Comparison of ENCODE assay signal across 8 cellular contexts in the genomic region with DNA sequence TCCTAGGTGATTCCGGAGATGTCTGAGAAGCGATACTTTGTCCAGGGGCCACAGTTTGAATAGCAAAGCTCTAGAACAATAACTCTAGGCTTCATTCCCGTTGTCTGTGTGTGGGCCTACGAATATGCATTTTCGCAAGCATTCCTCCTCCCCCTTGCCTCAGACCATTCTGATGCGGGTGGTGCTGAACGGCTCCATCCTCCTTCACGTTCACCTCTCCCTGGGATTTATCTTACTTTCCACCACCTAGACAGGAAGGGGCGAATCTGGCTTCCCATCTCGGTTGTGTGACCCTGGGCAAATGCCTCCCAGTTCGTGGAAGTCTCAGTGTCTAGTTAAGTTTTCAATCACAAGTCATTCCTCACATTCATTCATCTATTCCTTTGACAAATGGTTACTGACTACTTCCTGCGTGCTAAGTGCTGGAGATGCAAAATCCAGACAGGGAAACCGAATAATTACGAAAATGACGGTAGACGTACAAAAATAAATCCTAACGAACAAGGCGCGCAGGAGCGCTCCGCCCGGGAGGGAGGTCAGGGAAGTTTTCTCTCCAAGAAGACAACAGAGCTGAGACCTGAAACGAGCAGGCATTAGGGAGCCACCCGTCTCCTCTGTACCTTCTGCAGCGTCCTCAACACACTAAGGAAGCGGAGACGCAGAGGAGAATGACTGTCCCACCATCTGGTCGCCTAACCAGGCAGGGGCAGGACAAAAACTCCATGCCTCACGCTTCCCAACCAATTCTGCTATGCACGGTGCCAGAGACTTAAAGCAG. TPM values are rescaled to one million over a fixed set of nuclear protein-coding genes. Genes with fewer than 3 reads are reported as not detected.
DNase-seq lines count a peak whose midpoint lies in the region; ATAC-seq and TF ChIP-seq lines count a peak whose summit lies in the region.

No MANE protein-coding gene starts in this region.

- CTCF ChIA-PET in IMR-90 (lab: Yijun Ruan, JAX): interaction anchor here (0.6 kb wide), 1 partner anchor 1517 kb away, joined by 3 read pairs; no protein-coding TSS in a partner anchor

- H3K27ac Mint-ChIP-seq in brain: peak overlapping the region; percentile 75 to 94 (median 93)

- H3K4me2 ChIP-seq in DOHH2 (ENCODE audit: low read length): peak overlapping the region; percentile 88
- peak overlapping the region; percentile 80 for H3K4me2 ChIP-seq in IMR-90 (ENCODE audit: low read depth, low read length)

- no peak for TF ChIP-seq CTCF in DOHH2 (IDR thresholded peaks at IDR 0.05; ENCODE audit: low read depth, low read length, poor library complexity, severe bottlenecking)
- TF ChIP-seq CTCF in IMR-90 (conservative IDR thresholded peaks at IDR 0.05; ENCODE audit: low read depth, low read length): no peak
- TF ChIP-seq CTCF in brain (conservative IDR thresholded peaks at IDR 0.05): no peak
- TF ChIP-seq CTCF in lung (IDR thresholded peaks at IDR 0.05; ENCODE audit: control extremely low read depth, extremely low read depth): no peak

- no peak overlapping the region for H3K56ac ChIP-seq in IMR-90 (ENCODE audit: extremely low read depth, insufficient read depth, low read length)

- in situ Hi-C loops in IMR-90 (cut with MboI; ENCODE audit: low sequenced_read_pairs) (loop anchor here (25.0 kb wide), 1 partner anchor 1526 kb away; a partner anchor contains a TSS), G401 (cut with HindIII; ENCODE audit: low sequenced_read_pairs) (no loop called here)

- H3K27me3 ChIP-seq in DOHH2 (ENCODE audit: control insufficient read depth, low read length) (no peaks in the 10 kb centered on the region), IMR-90 (ENCODE audit: control insufficient read depth, insufficient read depth, low read length) (no peaks in the 10 kb centered on the region), lung (ENCODE audit: control insufficient read depth, insufficient read depth) (no peaks in the 10 kb centered on the region), aorta (ENCODE audit: control insufficient read depth in 1 of 2, insufficient read depth in 2 of 2, low read length in 1 of 2) (no peaks in the 10 kb centered on the region)

- no peak overlapping the region for H2BK120ac ChIP-seq in IMR-90 (ENCODE audit: low read depth, low read length)

- H3K79me1 ChIP-seq in IMR-90 (ENCODE audit: low read depth in 1 of 2, low read length in 2 of 2): peaks cover 0 to 29% of the 10 kb centered on the region in 2 experiments; a peak in 2 of 4 replicates

- no peak for TF ChIP-seq POLR2A in IMR-90 (IDR thresholded peaks at IDR 0.05; ENCODE audit: low read depth, low read length)

- peaks cover 37% of the 10 kb centered on the region for H3K79me2 ChIP-seq in DOHH2 (ENCODE audit: control insufficient read depth, low read length)

- peak overlapping the region; percentile 45 for H3K23ac ChIP-seq in IMR-90 (ENCODE audit: low read depth, low read length)

- H3K9me2 ChIP-seq in DOHH2 (replicated peaks; ENCODE audit: control insufficient read depth, low read length): no peaks in the 10 kb centered on the region

- H4K5ac ChIP-seq in IMR-90 (ENCODE audit: low read depth, low read length): no peak overlapping the region

- H2BK15ac ChIP-seq in IMR-90 (ENCODE audit: low read depth, low read length): no peak overlapping the region

- H3K4me3 Mint-ChIP-seq in brain: peak overlapping the region; percentile 89 to 97 (median 93)

- H3K36me3 ChIP-seq in DOHH2 (ENCODE audit: control insufficient read depth, low read length) (peaks cover 34% of the 10 kb centered on the region), IMR-90 (ENCODE audit: control insufficient read depth, insufficient read depth, low read length) (peaks cover 14% of the 10 kb centered on the region; the same call in 1 of the 2 replicates), lung (ENCODE audit: control insufficient read depth in 2 of 2, insufficient read depth in 2 of 2, low read length in 2 of 2) (peaks cover 3 to 19% of the 10 kb centered on the region in 2 donors), aorta (ENCODE audit: control insufficient read depth in 1 of 2, insufficient read depth in 2 of 2, low read length in 1 of 2) (peaks cover 0 to 3% of the 10 kb centered on the region in 2 donors)

- peak overlapping the region; percentile 78 for H2AK9ac ChIP-seq in IMR-90 (replicated peaks; ENCODE audit: low read depth, low read length, poor library complexity)

- ATAC-seq in IMR-90 (ENCODE audit: low read depth) (no peak), lung (ENCODE audit: insufficient read depth, low FRiP score) (no peak), aorta (ENCODE audit: low FRiP score) (no peak), GM18867 (IDR thresholded peaks at IDR 0.05; ENCODE audit: unreplicated experiment) (no peak)

- POLR2A ChIA-PET in IMR-90 (lab: Charles Lee; ENCODE audit: unreplicated experiment): interaction anchor here (1.0 to 1.8 kb wide), 3 partner anchors 22 to 65 kb away, joined by 3 to 5 read pairs (median 5); a partner anchor contains a TSS

- intact Hi-C loops in IMR-90 (cut with micrococcal nuclease) (loop anchor here (2.0 kb wide), 1 partner anchor 21 kb away; a partner anchor contains a TSS), aorta (cut with DNase I) (loop anchor here in 1 of 2 donors (2.0 kb wide), 1 partner anchor 65 kb away; a partner anchor contains a TSS)

- H2BK20ac ChIP-seq in IMR-90 (ENCODE audit: low read depth, low read length): no peak overlapping the region

- H4K20me1 ChIP-seq in DOHH2 (ENCODE audit: control insufficient read depth, insufficient read depth, low read depth, low read length): 0 out of 2 replicates have a peak, but pooled peaks cover 9% of the 10 kb centered on the region
- peaks cover 32% of the 10 kb centered on the region for H4K20me1 ChIP-seq in IMR-90 (ENCODE audit: insufficient read depth, low read length)

- peak overlapping the region; percentile 90 for H2AFZ ChIP-seq in IMR-90 (replicated peaks; ENCODE audit: low read length, poor library complexity)

- no peaks in the 10 kb centered on the region for H3K9me3 ChIP-seq in DOHH2 (ENCODE audit: control insufficient read depth, insufficient read depth, low read length)
- H3K9me3 ChIP-seq in IMR-90 (ENCODE audit: control insufficient read depth, insufficient read depth, low read length): no peaks in the 10 kb centered on the region
- no peaks in the 10 kb centered on the region for H3K9me3 ChIP-seq in lung (ENCODE audit: control insufficient read depth in 2 of 2, insufficient read depth in 1 of 2, low read length in 1 of 2)
- no peaks in the 10 kb centered on the region for H3K9me3 ChIP-seq in aorta (ENCODE audit: control insufficient read depth, low read length)

- H2AK5ac ChIP-seq in IMR-90 (ENCODE audit: low read depth, low read length): no peak overlapping the region

- no peak overlapping the region for H3K4ac ChIP-seq in IMR-90 (ENCODE audit: low read depth, low read length)

- H4K8ac ChIP-seq in IMR-90 (ENCODE audit: low read depth in 2 of 2, low read length in 2 of 2): 0 out of 4 replicates have a peak overlapping the region, but pooled peaks of 1 of the 2 experiments have one; percentile 6

- H3K14ac ChIP-seq in IMR-90 (replicated peaks; ENCODE audit: low read depth, low read length): peak overlapping the region; percentile 1; the same call in 1 of the 2 replicates

- BruUV-seq in IMR-90 (replicated peaks; lab: Mats Ljungman, UMichigan): no TSS peak

- TF ChIP-seq RAD21 in IMR-90 (IDR thresholded peaks at IDR 0.05; ENCODE audit: low read length): no peak

- H3K4me1 ChIP-seq in DOHH2 (ENCODE audit: control insufficient read depth, low read length) (peaks cover 21% of the 10 kb centered on the region), IMR-90 (ENCODE audit: control insufficient read depth, insufficient read depth, low read length) (peaks cover 10% of the 10 kb centered on the region), lung (ENCODE audit: control insufficient read depth in 2 of 2, insufficient read depth in 2 of 2, low read length in 2 of 2) (peaks cover 0 to 19% of the 10 kb centered on the region in 2 donors), aorta (ENCODE audit: control insufficient read depth in 1 of 2, insufficient read depth in 2 of 2, low read length in 2 of 2) (no peaks in the 10 kb centered on the region)

- peaks cover 4% of the 10 kb centered on the region for H3K36me3 Mint-ChIP-seq in brain

- dilution Hi-C loops in IMR-90 (cut with HindIII; ENCODE audit: low sequenced_read_pairs, unreplicated experiment): no loop called here

- 7% methylated on average over 3 of the region's 30 CpGs; no CpG with 5 or more reads in 1 of the 2 experiments for whole genome bisulfite sequencing in IMR-90 (ENCODE audit: extremely low coverage in 2 of 2, insufficient read length in 1 of 2), 2 experiments
- WGBS in lung, 2 donors: 4 to 5% methylated on average over 30 of the region's 30 CpGs
- WGBS in aorta, 2 donors: 2 to 3% methylated on average over 30 of the region's 30 CpGs

- H3K4me1 Mint-ChIP-seq in brain: peaks cover 44% of the 10 kb centered on the region

- no peak overlapping the region for H2BK5ac ChIP-seq in IMR-90 (ENCODE audit: low read depth, low read length, poor library complexity, severe bottlenecking)

- peaks cover 20% of the 10 kb centered on the region for H3K27me3 Mint-ChIP-seq in brain

- H3K9me3 Mint-ChIP-seq in brain: no peaks in the 10 kb centered on the region

- H3K9ac ChIP-seq in IMR-90 (ENCODE audit: low read depth, low read length): peak overlapping the region; percentile 38; the same call in 1 of the 2 replicates

- H3K18ac ChIP-seq in IMR-90 (ENCODE audit: low read depth, low read length): no peak overlapping the region

- H3K4me3 ChIP-seq in DOHH2 (ENCODE audit: low read length): peak overlapping the region; percentile 80
- H3K4me3 ChIP-seq in IMR-90 (ENCODE audit: insufficient read depth, low read depth, low read length): peak overlapping the region; percentile 49
- H3K4me3 ChIP-seq in lung: no peak overlapping the region
- H3K4me3 ChIP-seq in aorta (ENCODE audit: low read length in 2 of 2): peak overlapping the region; percentile 11 to 13

- H4K91ac ChIP-seq in IMR-90 (ENCODE audit: insufficient read depth, low read depth, low read length): no peak overlapping the region

- H3K27ac ChIP-seq in DOHH2 (ENCODE audit: low read depth, low read length) (no peak overlapping the region), IMR-90 (ENCODE audit: insufficient read depth, low read length) (no peak overlapping the region; the same call in 1 of the 2 replicates), lung (ENCODE audit: low read depth in 1 of 2, low read length in 1 of 2) (peak overlapping the region; percentile 38 to 61), aorta (ENCODE audit: low read depth in 1 of 2, low read length in 2 of 2) (no peak overlapping the region)

- DNase-seq in IMR-90 (peak; percentile 16), lung (ENCODE audit: low spot score) (no peak), aorta (peak in 1 of 2 donors; percentile 39), midbrain (lab: John Stamatoyannopoulos, UW) (no peak), G401 (ENCODE audit: low spot score) (no peak)

- H3K9me1 ChIP-seq in IMR-90 (ENCODE audit: insufficient read depth, low read length): peaks cover 16% of the 10 kb centered on the region

- no peaks in the 10 kb centered on the region for H3F3A ChIP-seq in DOHH2 (ENCODE audit: control insufficient read depth, insufficient read depth)

RNA-seq across cellular contexts. Expression of a gene that starts 1.3 kb away (rescaled TPM):
- total RNA-seq in IMR-90 (2012; rRNA removed): 5.4 and 10.6 TPM in 2 replicates
- polyA plus RNA-seq in IMR-90 (2012; rRNA removed): 19.9 and 26.7 TPM in 2 replicates
- 15.1 and 18.3 TPM in 2 replicates for polyA plus RNA-seq in IMR-90 (2012; cell fraction: cytosol; rRNA removed)
- polyA plus RNA-seq in IMR-90 (2012; cell fraction: nucleus; rRNA removed; ENCODE audit: low replicate concordance): 31.9 and 33.6 TPM in 2 replicates
- polyA plus RNA-seq in brain (ENCODE audit: insufficient read depth, low read depth, low replicate concordance): 44.6 TPM
- total RNA-seq in lung: 10 to 100 TPM; 23.5 to 40.4 TPM
- polyA plus RNA-seq in lung: 10 to 100 TPM; 26.5 to 31.2 TPM
- total RNA-seq in aorta: 10 to 100 TPM; 33.5 to 35.9 TPM
- polyA plus RNA-seq in aorta: 10 to 100 TPM; 10.4 to 54.4 TPM
- 11.6 and 15.2 TPM in 2 replicates for total RNA-seq in G401 (2014; rRNA removed; shearing (Covaris generic))

RNA-seq across cellular contexts. Expression of a gene that starts 20.7 kb away (rescaled TPM):
- total RNA-seq in IMR-90 (2012; rRNA removed): 66.1 and 66.9 TPM in 2 replicates
- 54.7 and 65.4 TPM in 2 replicates for polyA plus RNA-seq in IMR-90 (2012; rRNA removed)
- 55.3 and 76.5 TPM in 2 replicates for polyA plus RNA-seq in IMR-90 (2012; cell fraction: cytosol; rRNA removed)
- 104 and 152 TPM in 2 replicates for polyA plus RNA-seq in IMR-90 (2012; cell fraction: nucleus; rRNA removed; ENCODE audit: low replicate concordance)
- polyA plus RNA-seq in brain (ENCODE audit: insufficient read depth, low read depth, low replicate concordance): 69.6 TPM
- total RNA-seq in lung: 10 to 100 TPM; 34.1 to 54.0 TPM
- 10 to 100 TPM; 49.4 to 54.1 TPM for polyA plus RNA-seq in lung
- total RNA-seq in aorta: 10 to 100 TPM; 41.5 to 50.4 TPM
- 10 to 100 TPM; 33.8 to 71.2 TPM for polyA plus RNA-seq in aorta
- total RNA-seq in G401 (2014; rRNA removed; shearing (Covaris generic)): 111 and 113 TPM in 2 replicates

RNA-seq across cellular contexts. Expression of a gene that starts 20.8 kb away (rescaled TPM):
- total RNA-seq in IMR-90 (2012; rRNA removed) (7.9 and 11.9 TPM in 2 replicates), lung (10 to 100 TPM; 12.1 to 25.5 TPM), aorta (10 to 100 TPM; 12.9 to 17.3 TPM)
- polyA plus RNA-seq in IMR-90 (2012; rRNA removed) (17.1 and 20.9 TPM in 2 replicates), brain (ENCODE audit: insufficient read depth, low read depth, low replicate concordance) (48.3 TPM), lung (10 to 100 TPM; 19.8 to 32.9 TPM), aorta (10 to 100 TPM in 1 of 2 donors, 1 to 10 TPM in 1; 8.3 to 29.4 TPM)
- polyA plus RNA-seq in IMR-90 (2012; cell fraction: cytosol; rRNA removed): 24.7 and 35.1 TPM in 2 replicates
- polyA plus RNA-seq in IMR-90 (2012; cell fraction: nucleus; rRNA removed; ENCODE audit: low replicate concordance): 10.1 and 11.1 TPM in 2 replicates
- total RNA-seq in G401 (2014; rRNA removed; shearing (Covaris generic)): 21.6 and 23.5 TPM in 2 replicates

RNA-seq across cellular contexts. Expression of a gene that starts 23.2 kb away (rescaled TPM):
- total RNA-seq in IMR-90 (2012; rRNA removed) (2.7 and 5.0 TPM in 2 replicates), lung (1 to 10 TPM; 3.8 to 8.5 TPM), aorta (1 to 10 TPM; 5.7 to 6.0 TPM)
- polyA plus RNA-seq in IMR-90 (2012; rRNA removed) (5.3 and 6.1 TPM in 2 replicates), brain (ENCODE audit: insufficient read depth, low read depth, low replicate concordance) (14.0 TPM), lung (10 to 100 TPM in 1 of 2 donors, 1 to 10 TPM in 1; 7.9 to 17.1 TPM), aorta (10 to 100 TPM in 1 of 2 donors, 1 to 10 TPM in 1; 7.5 to 10.1 TPM)
- polyA plus RNA-seq in IMR-90 (2012; cell fraction: cytosol; rRNA removed): 4.1 and 8.6 TPM in 2 replicates
- polyA plus RNA-seq in IMR-90 (2012; cell fraction: nucleus; rRNA removed; ENCODE audit: low replicate concordance): 2.3 and 4.0 TPM in 2 replicates
- 5.5 and 7.3 TPM in 2 replicates for total RNA-seq in G401 (2014; rRNA removed; shearing (Covaris generic))

RNA-seq across cellular contexts. Expression of a gene that starts 33.6 kb away (rescaled TPM):
- total RNA-seq in IMR-90 (2012; rRNA removed) (7.9 and 24.7 TPM in 2 replicates), lung (100 to 1,000 TPM in 1 of 2 donors, 10 to 100 TPM in 1; 12.8 to 137 TPM), aorta (10 to 100 TPM; 64.9 to 65.3 TPM)
- polyA plus RNA-seq in IMR-90 (2012; rRNA removed) (85.0 and 104 TPM in 2 replicates), brain (ENCODE audit: insufficient read depth, low read depth, low replicate concordance) (454 TPM), lung (100 to 1,000 TPM in 1 of 2 donors, 10 to 100 TPM in 1; 94.5 to 548 TPM), aorta (100 to 1,000 TPM in 1 of 2 donors, 10 to 100 TPM in 1; 76.5 to 129 TPM)
- polyA plus RNA-seq in IMR-90 (2012; cell fraction: cytosol; rRNA removed): 34.3 and 44.6 TPM in 2 replicates
- 26.0 and 29.8 TPM in 2 replicates for polyA plus RNA-seq in IMR-90 (2012; cell fraction: nucleus; rRNA removed; ENCODE audit: low replicate concordance)
- total RNA-seq in G401 (2014; rRNA removed; shearing (Covaris generic)): 28.7 and 54.7 TPM in 2 replicates

Comparison
In these comparisons a context has a peak if more than half of its experiments do, and no peak if none do; other contexts are left out.
1. H3K27ac ChIP-seq: peak in lung (2 of 2); none in DOHH2 (single experiment), IMR-90 (single experiment) and aorta (0 of 2).